In the genomic region with DNA sequence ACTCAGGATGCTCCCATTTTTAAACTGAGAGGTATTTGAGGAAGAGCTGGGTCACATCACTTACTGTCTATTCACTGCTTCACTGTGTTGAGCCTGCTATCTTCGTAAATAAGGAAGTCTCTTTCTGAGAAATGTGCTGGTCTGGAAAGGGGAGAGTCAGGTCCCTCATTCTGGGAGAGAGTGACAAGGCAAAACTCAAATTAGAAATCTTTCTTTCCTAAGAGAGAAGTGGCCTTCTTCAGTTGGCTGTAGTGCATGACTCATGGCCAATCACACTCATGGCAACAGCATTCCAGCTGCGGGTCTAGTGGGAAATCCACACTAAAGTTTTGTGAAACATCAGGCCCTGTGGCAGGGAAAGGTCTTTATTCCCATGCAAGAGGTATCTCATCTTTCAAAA, we compare ENCODE assay signal across 17 cellular contexts. TPM values are rescaled to one million over a fixed set of nuclear protein-coding genes. Genes with fewer than 3 reads are reported as not detected.
DNase-seq lines count a peak whose midpoint lies in the region; TF ChIP-seq lines count a peak whose summit lies in the region.
"Had no signal": no experiment of that assay in that cellular context is flagged by ENCODE, and none has a peak within 500 bp of the region (broad histone marks: within the 10 kb centered on the region; RNA-seq: fewer than 3 reads in every experiment).

No MANE protein-coding gene starts in this region.

- 81% methylated on average over 2 of the region's 2 CpGs for WGBS in esophagus muscularis mucosa

- peaks cover 11% of the 10 kb centered on the region for H3K27me3 Mint-ChIP-seq in endothelial cell (ENCODE audit: unreplicated experiment)
- H3K27me3 Mint-ChIP-seq: CD4-positive, alpha-beta T cell had no signal

- intact Hi-C loops in esophagus muscularis mucosa (cut with DNase I), result no loop called here

- no peak overlapping the region for H3K27ac ChIP-seq in esophagus muscularis mucosa (replicated peaks in 1 of 4)
- H3K27ac ChIP-seq: epithelial cell of prostate had no signal

- TF ChIP-seq CTCF in esophagus muscularis mucosa (IDR thresholded peaks at IDR 0.05) (no peak), endothelial cell (IDR thresholded peaks at IDR 0.05; ENCODE audit: unreplicated experiment) (no peak)

- H3K9me3 Mint-ChIP-seq in endothelial cell (ENCODE audit: unreplicated experiment), result peaks cover 5% of the 10 kb centered on the region

- no peak overlapping the region for H3K27ac Mint-ChIP-seq in endothelial cell (ENCODE audit: unreplicated experiment)
- H3K27ac Mint-ChIP-seq: CD4-positive, alpha-beta T cell; mesothelial cell of epicardium; stimulated activated effector memory CD8-positive, alpha-beta T cell treated with anti-CD3 and anti-CD28 coated beads, Interleukin-12 subunit alpha, Interleukin-12 subunit beta, amount 100 ng/mL, for 72 hours had no signal

- no peak for TF ChIP-seq POLR2A in esophagus muscularis mucosa (IDR thresholded peaks at IDR 0.05; ENCODE audit: low read depth)

- H3K4me1 ChIP-seq in esophagus muscularis mucosa, result peaks cover 0 to 6% (median 0%) of the 10 kb centered on the region in 4 donors
- H3K4me1 ChIP-seq: HAP-1 had no signal

- H3K36me3 ChIP-seq in esophagus muscularis mucosa, result no peaks in the 10 kb centered on the region

- no peak for TF ChIP-seq EP300 in esophagus muscularis mucosa (IDR thresholded peaks at IDR 0.05)

- H3K4me3 ChIP-seq in esophagus muscularis mucosa, result no peak overlapping the region
- H3K4me3 ChIP-seq: HAP-1 had no signal

- H3K27me3 ChIP-seq in esophagus muscularis mucosa, result no peaks in the 10 kb centered on the region

- H3K4me3 Mint-ChIP-seq in endothelial cell (ENCODE audit: unreplicated experiment), result no peak overlapping the region
- H3K4me3 Mint-ChIP-seq: CD4-positive, alpha-beta T cell; mesothelial cell of epicardium; stimulated activated effector memory CD8-positive, alpha-beta T cell treated with anti-CD3 and anti-CD28 coated beads, Interleukin-12 subunit alpha, Interleukin-12 subunit beta, amount 100 ng/mL, for 72 hours had no signal

- H3K4me1 Mint-ChIP-seq in endothelial cell (ENCODE audit: unreplicated experiment), result no peaks in the 10 kb centered on the region
- H3K4me1 Mint-ChIP-seq: stimulated activated effector memory CD8-positive, alpha-beta T cell treated with anti-CD3 and anti-CD28 coated beads, Interleukin-12 subunit alpha, Interleukin-12 subunit beta, amount 100 ng/mL, for 72 hours had no signal

- DNase-seq in GF-D8 (lab: John Stamatoyannopoulos, UW) (peak; percentile 7), SKM-1 (lab: John Stamatoyannopoulos, UW; ENCODE audit: unreplicated experiment) (peak; percentile 77), fibroblast of peridontal ligament (ENCODE audit: extremely low read depth) (peak; percentile 85), renal cortical epithelial cell (ENCODE audit: low read depth) (peak; percentile 37), esophagus muscularis mucosa (ENCODE audit: extremely low spot score) (no peak), COLO829 (ENCODE audit: low spot score) (no peak), endothelial cell (ENCODE audit: low spot score) (no peak), DMS153 (lab: John Stamatoyannopoulos, UW) (no peak)
- DNase-seq: activated CD4-positive, alpha-beta T cell treated with anti-CD3 and anti-CD28 coated beads, Interleukin-2, amount 50 U/mL, for 4 hours; CD4-positive, alpha-beta T cell; NCI-H1048; posterior cingulate gyrus; T-helper 2 cell had no signal

- H3K9me3 ChIP-seq in esophagus muscularis mucosa, result peaks cover 0 to 15% (median 10%) of the 10 kb centered on the region in 4 donors

- H3K36me3 Mint-ChIP-seq in endothelial cell (ENCODE audit: low read depth, unreplicated experiment), result peaks cover 24% of the 10 kb centered on the region
- H3K36me3 Mint-ChIP-seq: mesothelial cell of epicardium; stimulated activated effector memory CD8-positive, alpha-beta T cell treated with anti-CD3 and anti-CD28 coated beads, Interleukin-12 subunit alpha, Interleukin-12 subunit beta, amount 100 ng/mL, for 72 hours had no signal

RNA-seq across cellular contexts. Expression of a gene that starts 11.5 kb away (rescaled TPM):
- total RNA-seq in renal cortical epithelial cell (0.25 and 0.69 TPM in 2 replicates), esophagus muscularis mucosa (10 to 100 TPM; 24.1 to 48.0 (median 30.5) TPM), endothelial cell (ENCODE audit: unreplicated experiment) (0.69 TPM)
- total RNA-seq: CD4-positive, alpha-beta T cell had no signal

Comparison
In these comparisons a context has a peak if more than half of its experiments do, and no peak if none do; other contexts are left out.
1. DNase-seq: peak in GF-D8 (single experiment), SKM-1 (single experiment), fibroblast of peridontal ligament (single experiment) and renal cortical epithelial cell (single experiment); none in esophagus muscularis mucosa (single experiment), COLO829 (single experiment), endothelial cell (single experiment) and DMS153 (single experiment).
2. RNA of a gene that starts 11.5 kb away (total RNA-seq): 24.1 to 48.0 TPM in esophagus muscularis mucosa; 0.69 TPM in endothelial cell (single experiment) and 0.25 to 0.69 TPM in renal cortical epithelial cell; every median in the first group is over 10 times any median in the second.